In genomic region chr11:15551897-15552851, GRCh38 we compare ENCODE assay signal across 1 cellular context.
TF ChIP-seq lines count a peak whose summit lies in the region.

No MANE protein-coding gene starts in this region.

TF ChIP-seq in H1, 55 proteins besides CTCF, POLR2A, EP300 and RAD21 (continued from another document):
- TF ChIP-seq CHD7 (IDR thresholded peaks at IDR 0.05; ENCODE audit: insufficient replicate concordance, low read length): peak; percentile 35
- TF ChIP-seq POU5F1 (IDR thresholded peaks at IDR 0.05; ENCODE audit: low read depth, low read length): no peak
- TF ChIP-seq TEAD4 (IDR thresholded peaks at IDR 0.05; ENCODE audit: low read depth, low read length): peak; percentile 69; the same call in 1 of the 2 replicates
- no peak for TF ChIP-seq E2F6 (IDR thresholded peaks at IDR 0.05)
